In the genomic region with DNA sequence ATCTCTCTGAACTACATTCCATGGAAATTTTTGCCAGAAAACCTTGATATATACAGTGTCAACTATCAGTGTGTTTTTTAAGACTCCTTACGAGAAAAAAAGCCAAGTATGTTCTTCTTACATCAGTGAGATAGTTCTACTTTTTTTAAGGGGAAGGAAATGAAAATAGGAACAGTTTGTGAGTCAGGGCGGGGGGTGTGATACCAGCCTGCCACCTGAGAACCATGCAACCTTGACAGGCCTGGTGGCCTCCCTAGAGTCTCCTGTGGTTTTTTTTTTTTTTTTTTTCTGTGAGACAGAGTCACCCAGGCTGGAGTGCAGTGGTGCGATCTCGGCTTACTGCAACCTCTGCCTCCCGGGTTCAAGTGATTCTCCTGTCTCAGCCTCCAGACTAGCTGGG, we compare ENCODE assay signal across 10 cellular contexts.
DNase-seq lines count a peak whose midpoint lies in the region; ATAC-seq, FAIRE-seq and TF ChIP-seq lines count a peak whose summit lies in the region.
"Had no signal": no experiment of that assay in that cellular context is flagged by ENCODE, and none has a peak within 500 bp of the region (broad histone marks: within the 10 kb centered on the region; RNA-seq: fewer than 3 reads in every experiment).

No MANE protein-coding gene starts in this region.

- no TSS peak for BruUV-seq in HepG2 (replicated peaks; lab: Mats Ljungman, UMichigan)

- peak; percentile 20 to 39 (median 24) for ATAC-seq in right lobe of liver
- no peak for ATAC-seq in HepG2
- peak; percentile 78 for ATAC-seq in HG02763 (IDR thresholded peaks at IDR 0.05; ENCODE audit: unreplicated experiment)
- ATAC-seq in stimulated activated naive B cell treated with anti-CD40 and anti-IgM and Interleukin-4, amounts not matched to agents 10 μg/mL and 1 μg/mL and 100 μg/mL, for 72 hours (replicated peaks) = peak; percentile 94 to 96

- CTCF ChIA-PET in HepG2 (lab: Yijun Ruan, JAX; ENCODE audit: low intra/inter-chr PET ratio, low total read pairs) = no interaction called here

- H3K36me3 Mint-ChIP-seq in stimulated activated naive B cell treated with anti-CD40 and anti-IgM and Interleukin-4, amounts not matched to agents 10 μg/mL and 1 μg/mL and 100 μg/mL, for 72 hours = peaks cover 10 to 32% of the 10 kb centered on the region in 2 donors

- H3K4me1 ChIP-seq in right lobe of liver = peaks cover 0 to 28% (median 0%) of the 10 kb centered on the region in 4 donors
- H3K4me1 ChIP-seq in HepG2 (ENCODE audit: insufficient read depth, low read length) = no peaks in the 10 kb centered on the region

- H3K4me3 Mint-ChIP-seq in stimulated activated naive B cell treated with anti-CD40 and anti-IgM and Interleukin-4, amounts not matched to agents 10 μg/mL and 1 μg/mL and 100 μg/mL, for 72 hours = peak overlapping the region in 1 of 2 donors; percentile 61

- no peak overlapping the region for H3K27ac ChIP-seq in right lobe of liver
- no peak overlapping the region for H3K27ac ChIP-seq in HepG2 (ENCODE audit: extremely low read length, insufficient read depth, low read length)

- H3K4me1 Mint-ChIP-seq in stimulated activated naive B cell treated with anti-CD40 and anti-IgM and Interleukin-4, amounts not matched to agents 10 μg/mL and 1 μg/mL and 100 μg/mL, for 72 hours = peaks cover 52 to 85% of the 10 kb centered on the region in 2 donors

- H3K4me2 ChIP-seq in HepG2 (ENCODE audit: low read depth, low read length) = no peak overlapping the region

- no peak overlapping the region for H3K9ac ChIP-seq in HepG2 (ENCODE audit: insufficient read depth, low read depth, low read length)

- no peaks in the 10 kb centered on the region for H4K20me1 ChIP-seq in HepG2 (ENCODE audit: insufficient read depth, low read length)

- DNase-seq in right lobe of liver (no peak), HepG2 (ENCODE audit: low spot score) (no peak), NOMO-1 (lab: John Stamatoyannopoulos, UW; ENCODE audit: unreplicated experiment in 2 of 2) (peak; percentile 90 to 92), OCI-M1 (lab: John Stamatoyannopoulos, UW) (no peak), C1 segment of cervical spinal cord (lab: John Stamatoyannopoulos, UW) (no peak), NCI-H2171 (lab: John Stamatoyannopoulos, UW) (no peak)
- DNase-seq in stimulated activated naive B cell treated with anti-CD40 and anti-IgM and Interleukin-4, amounts not matched to agents 10 μg/mL and 1 μg/mL and 100 μg/mL, for 72 hours = peak; percentile 74
- DNase-seq: Calu3, NCI-H2227 treated with DMSO at 0.1 percent for 48 hours had no signal

- in situ Hi-C loops in HepG2 (cut with HindIII; ENCODE audit: extremely low pct_ligation_motif_present, low pct_unique_long_range_greater_than_20kb) = no loop called here

- H3K27me3 ChIP-seq in right lobe of liver = no peaks in the 10 kb centered on the region
- H3K27me3 ChIP-seq in HepG2 (ENCODE audit: control insufficient read depth in 1 of 2, insufficient read depth in 2 of 2, low read length in 2 of 2) = no peaks in the 10 kb centered on the region

- intact Hi-C loops in right lobe of liver (cut with DNase I) = no loop called here
- intact Hi-C loops in HepG2 (cut with micrococcal nuclease; ENCODE audit: unreplicated experiment) = no loop called here

- H3K36me3 ChIP-seq in right lobe of liver (no peaks in the 10 kb centered on the region), HepG2 (replicated peaks in 1 of 2; ENCODE audit: control insufficient read depth in 1 of 2, insufficient read depth in 2 of 2, low read length in 2 of 2) (no peaks in the 10 kb centered on the region)

- H2AFZ ChIP-seq in HepG2 (ENCODE audit: low read length) = no peak overlapping the region

- H3K27me3 Mint-ChIP-seq in stimulated activated naive B cell treated with anti-CD40 and anti-IgM and Interleukin-4, amounts not matched to agents 10 μg/mL and 1 μg/mL and 100 μg/mL, for 72 hours = no peaks in the 10 kb centered on the region

- TF ChIP-seq CTCF in right lobe of liver (IDR thresholded peaks at IDR 0.05) (no peak), HepG2 (CRISPR knock-in tag; IDR thresholded peaks at IDR 0.05) (no peak)

- no peaks in the 10 kb centered on the region for H3K79me2 ChIP-seq in HepG2 (ENCODE audit: insufficient read depth, low read length)

- H3K9me3 Mint-ChIP-seq in stimulated activated naive B cell treated with anti-CD40 and anti-IgM and Interleukin-4, amounts not matched to agents 10 μg/mL and 1 μg/mL and 100 μg/mL, for 72 hours = peaks cover 0 to 4% of the 10 kb centered on the region in 2 donors

- TF ChIP-seq RAD21 in HepG2 (CRISPR knock-in tag; IDR thresholded peaks at IDR 0.05) = no peak

- WGBS in right lobe of liver (ENCODE audit: insufficient coverage, low coverage, low lambda C conversion rate, missing lambda C conversion rate) = 62% methylated on average over 5 of the region's 5 CpGs
- 64% methylated on average over 5 of the region's 5 CpGs for WGBS in HepG2 (ENCODE audit: low lambda C conversion rate)

- TF ChIP-seq EP300 in HepG2 (IDR thresholded peaks at IDR 0.05; ENCODE audit: low read depth in 2 of 2, low read length in 2 of 2) = no peak
- no peak for TF ChIP-seq EP300 in HepG2 (CRISPR knock-in tag; IDR thresholded peaks at IDR 0.05; ENCODE audit: borderline replicate concordance)

- peak overlapping the region; percentile 59 for H3K27ac Mint-ChIP-seq in stimulated activated naive B cell treated with anti-CD40 and anti-IgM and Interleukin-4, amounts not matched to agents 10 μg/mL and 1 μg/mL and 100 μg/mL, for 72 hours

- no peaks in the 10 kb centered on the region for H3K9me3 ChIP-seq in right lobe of liver
- no peaks in the 10 kb centered on the region for H3K9me3 ChIP-seq in HepG2 (ENCODE audit: low read length)

- H3K4me3 ChIP-seq in right lobe of liver (no peak overlapping the region), HepG2 (replicated peaks in 1 of 3; ENCODE audit: insufficient read depth in 1 of 3, low read depth in 2 of 3, low read length in 3 of 3) (no peak overlapping the region)

- POLR2A ChIA-PET in HepG2 (lab: Yijun Ruan, JAX) = no interaction called here

- no peak for FAIRE-seq in HepG2 (lab: Jason Lieb, UNC)

- TF ChIP-seq POLR2A in right lobe of liver (IDR thresholded peaks at IDR 0.05) (no peak), HepG2 (IDR thresholded peaks at IDR 0.05; ENCODE audit: insufficient read depth in 1 of 2, low read depth in 2 of 2, low read length in 2 of 2) (no peak)

TF ChIP-seq in HepG2, 621 proteins besides CTCF, POLR2A, EP300 and RAD21:
- TF ChIP-seq SMARCC2 (IDR thresholded peaks at IDR 0.05) = no peak

Comparison
In these comparisons a context has a peak if more than half of its experiments do, and no peak if none do; other contexts are left out.
1. DNase-seq: peak in NOMO-1 (2 of 2) and stimulated activated naive B cell treated with anti-CD40 and anti-IgM and Interleukin-4, amounts not matched to agents 10 μg/mL and 1 μg/mL and 100 μg/mL, for 72 hours (single experiment); none in right lobe of liver (0 of 3), HepG2 (single experiment), OCI-M1 (single experiment), C1 segment of cervical spinal cord (0 of 14) and NCI-H2171 (single experiment).